ENCODE assay signal across 1 cellular context in genomic region chr20:47662483-47663353, GRCh38.
TF ChIP-seq lines count a peak whose summit lies in the region.

No MANE protein-coding gene starts in this region.

TF ChIP-seq in HepG2, 621 proteins besides CTCF, POLR2A, EP300 and RAD21 (continued from another document and continues in another):
- TF ChIP-seq ZBTB49 (CRISPR knock-in tag; IDR thresholded peaks at IDR 0.05; ENCODE audit: borderline replicate concordance) (no peak), ZBTB40 (IDR thresholded peaks at IDR 0.05) (no peak), ZBTB40 (CRISPR knock-in tag; IDR thresholded peaks at IDR 0.05) (peak; percentile 33; the same call in 1 of the 2 replicates), SMARCC2 (IDR thresholded peaks at IDR 0.05) (no peak), SKIL (CRISPR knock-in tag; IDR thresholded peaks at IDR 0.05; ENCODE audit: borderline replicate concordance) (no peak), ZNF160 (CRISPR knock-in tag; IDR thresholded peaks at IDR 0.05) (no peak), SUZ12 (IDR thresholded peaks at IDR 0.05; ENCODE audit: low read depth, low read length) (no peak), RFX3 (CRISPR knock-in tag; IDR thresholded peaks at IDR 0.05) (no peak), PCBP1 (IDR thresholded peaks at IDR 0.05; ENCODE audit: borderline replicate concordance, low read depth, low read length) (no peak), MEF2D (CRISPR knock-in tag; IDR thresholded peaks at IDR 0.05) (0 out of 2 replicates have a peak, but pooled peaks have one; percentile 12), ZSCAN25 (CRISPR knock-in tag; IDR thresholded peaks at IDR 0.05) (no peak), CSRNP2 (CRISPR knock-in tag; conservative IDR thresholded peaks at IDR 0.05; ENCODE audit: low read depth) (no peak), ZNF674 (CRISPR knock-in tag; IDR thresholded peaks at IDR 0.05; ENCODE audit: low read depth) (no peak), HMGXB4 (CRISPR knock-in tag; IDR thresholded peaks at IDR 0.05; ENCODE audit: borderline replicate concordance in 1 of 2, low read depth in 1 of 2) (no peak), KLF6 (CRISPR knock-in tag; IDR thresholded peaks at IDR 0.05) (no peak), ZNF441 (CRISPR knock-in tag; IDR thresholded peaks at IDR 0.05; ENCODE audit: borderline replicate concordance) (no peak), REL (CRISPR knock-in tag; conservative IDR thresholded peaks at IDR 0.05) (no peak), ZGPAT (CRISPR knock-in tag; IDR thresholded peaks at IDR 0.05) (no peak), MEIS1 (CRISPR knock-in tag; IDR thresholded peaks at IDR 0.05; ENCODE audit: borderline replicate concordance) (no peak), PHF20 (CRISPR knock-in tag; IDR thresholded peaks at IDR 0.05) (no peak), KLF12 (CRISPR knock-in tag; IDR thresholded peaks at IDR 0.05; ENCODE audit: borderline replicate concordance) (no peak), KDM2A (CRISPR knock-in tag; IDR thresholded peaks at IDR 0.05; ENCODE audit: borderline replicate concordance, low read depth) (no peak), GABPA (IDR thresholded peaks at IDR 0.05; ENCODE audit: low read depth, low read length) (no peak), GABPA (CRISPR knock-in tag; IDR thresholded peaks at IDR 0.05; ENCODE audit: low read depth) (no peak), ZNF337 (CRISPR knock-in tag; IDR thresholded peaks at IDR 0.05; ENCODE audit: borderline replicate concordance, low read depth) (no peak), ZBTB20 (CRISPR knock-in tag; IDR thresholded peaks at IDR 0.05; ENCODE audit: borderline replicate concordance, low read depth) (0 out of 2 replicates have a peak, but pooled peaks have one; percentile 18), ELF4 (CRISPR knock-in tag; IDR thresholded peaks at IDR 0.05; ENCODE audit: borderline replicate concordance) (no peak), NCOA1 (CRISPR knock-in tag; IDR thresholded peaks at IDR 0.05) (no peak), HHEX (CRISPR knock-in tag; IDR thresholded peaks at IDR 0.05) (no peak), DZIP1 (CRISPR knock-in tag; IDR thresholded peaks at IDR 0.05) (0 out of 2 replicates have a peak, but pooled peaks have one; percentile 12), ZFP82 (CRISPR knock-in tag; IDR thresholded peaks at IDR 0.05; ENCODE audit: borderline replicate concordance) (no peak), ARID2 (CRISPR knock-in tag; IDR thresholded peaks at IDR 0.05; ENCODE audit: borderline replicate concordance) (no peak), SMARCE1 (IDR thresholded peaks at IDR 0.05; ENCODE audit: borderline replicate concordance) (no peak), TFE3 (CRISPR knock-in tag; IDR thresholded peaks at IDR 0.05) (no peak), ZNF331 (CRISPR knock-in tag; IDR thresholded peaks at IDR 0.05) (no peak), NKX3-1 (CRISPR knock-in tag; IDR thresholded peaks at IDR 0.05) (no peak), POGZ (CRISPR knock-in tag; IDR thresholded peaks at IDR 0.05) (no peak), PTBP1 (IDR thresholded peaks at IDR 0.05; ENCODE audit: low read depth, low read length, poor library complexity, severe bottlenecking) (no peak)
